In genomic region chr20:25696384-25697131, GRCh38 we compare ENCODE assay signal across 8 cellular contexts. TPM values are rescaled to one million over a fixed set of nuclear protein-coding genes. Genes with fewer than 3 reads are reported as not detected.
A peak's percentile ranks its signal among the peaks of the same experiment; 100 is the strongest.
DNase-seq lines count a peak whose midpoint lies in the region; ATAC-seq and TF ChIP-seq lines count a peak whose summit lies in the region.

Gene ZNF337, minus strand, starts transcription at chr20:25696853. Its CDS starts 10,436 bp downstream, at chr20:25686417.

- TF ChIP-seq CTCF in C4-2B (conservative IDR thresholded peaks at IDR 0.05) = peak; percentile 31

- DNase-seq in NCI-H748 (lab: John Stamatoyannopoulos, UW; ENCODE audit: unreplicated experiment) (peak; percentile 99), dedifferentiated amniotic fluid mesenchymal stem cell (ENCODE audit: extremely low spot score) (peak; percentile 85), left lobe of liver (ENCODE audit: low spot score) (peak; percentile 98)
- DNase-seq in activated CD4-positive, alpha-beta T cell treated with anti-CD3 and anti-CD28 coated beads, Interleukin-2, amount 50 U/mL, for 1 hour = peak; percentile 92
- peak; percentile 91 for DNase-seq in stimulated activated CD4-positive, alpha-beta T cell treated with anti-CD3 and anti-CD28 coated beads, Interleukin-2, amount 100 ng/mL, for 4 hours (ENCODE audit: low read depth)

- peak; percentile 95 for ATAC-seq in GM19351 (IDR thresholded peaks at IDR 0.05; ENCODE audit: unreplicated experiment)
- peak; percentile 97 for ATAC-seq in HG03521 (IDR thresholded peaks at IDR 0.05; ENCODE audit: unreplicated experiment)
- peak; percentile 99 for ATAC-seq in left lobe of liver

- peak within 1 kb of the TSS; percentile 87 for H3K27ac ChIP-seq in C4-2B

RNA-seq across cellular contexts. Expression of gene ZNF337, which starts in this region (rescaled TPM):
- 3.6 TPM for total RNA-seq in left lobe of liver

Comparison
In these comparisons a context has a peak if more than half of its experiments do, and no peak if none do; other contexts are left out.
1. Peak in every context shown above with its lines: DNase-seq, ATAC-seq and H3K27ac ChIP-seq.